Comparison of ENCODE assay signal across 8 cellular contexts in the genomic region with DNA sequence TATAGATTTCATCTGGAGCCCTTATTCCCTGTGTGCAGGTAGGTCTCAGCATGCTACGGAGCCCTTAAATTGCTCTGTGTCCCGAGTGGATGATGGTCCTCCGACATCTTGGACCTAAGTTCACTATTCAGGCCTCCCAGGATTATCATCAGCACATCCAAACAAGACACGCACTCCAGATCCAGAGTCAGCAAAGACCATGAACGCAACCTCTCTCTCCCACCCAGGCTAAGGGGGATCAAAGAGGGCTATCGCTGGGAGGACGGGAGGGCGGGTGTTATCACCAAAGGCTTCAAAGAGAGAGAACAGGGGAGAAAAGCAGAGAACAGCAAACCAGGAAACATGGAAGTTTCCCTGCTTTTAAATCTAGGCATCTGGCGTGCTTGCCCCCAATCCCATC.
"Had no signal": no experiment of that assay in that cellular context is flagged by ENCODE, and none has a peak within 500 bp of the region (broad histone marks: within the 10 kb centered on the region; RNA-seq: fewer than 3 reads in every experiment).

No MANE protein-coding gene starts in this region.

- ATAC-seq: HCT116, HepG2 had no signal

- H3K4me3 Mint-ChIP-seq: HFFc6, IgD-negative memory B cell had no signal

- H3K27ac Mint-ChIP-seq: HFFc6 had no signal

- DNase-seq: GM23248, GOT3, H7, HFFc6, KBM-7 had no signal

- H3K4me1 Mint-ChIP-seq: IgD-negative memory B cell had no signal
